9 cellular contexts compared by ENCODE assay signal in the genomic region with DNA sequence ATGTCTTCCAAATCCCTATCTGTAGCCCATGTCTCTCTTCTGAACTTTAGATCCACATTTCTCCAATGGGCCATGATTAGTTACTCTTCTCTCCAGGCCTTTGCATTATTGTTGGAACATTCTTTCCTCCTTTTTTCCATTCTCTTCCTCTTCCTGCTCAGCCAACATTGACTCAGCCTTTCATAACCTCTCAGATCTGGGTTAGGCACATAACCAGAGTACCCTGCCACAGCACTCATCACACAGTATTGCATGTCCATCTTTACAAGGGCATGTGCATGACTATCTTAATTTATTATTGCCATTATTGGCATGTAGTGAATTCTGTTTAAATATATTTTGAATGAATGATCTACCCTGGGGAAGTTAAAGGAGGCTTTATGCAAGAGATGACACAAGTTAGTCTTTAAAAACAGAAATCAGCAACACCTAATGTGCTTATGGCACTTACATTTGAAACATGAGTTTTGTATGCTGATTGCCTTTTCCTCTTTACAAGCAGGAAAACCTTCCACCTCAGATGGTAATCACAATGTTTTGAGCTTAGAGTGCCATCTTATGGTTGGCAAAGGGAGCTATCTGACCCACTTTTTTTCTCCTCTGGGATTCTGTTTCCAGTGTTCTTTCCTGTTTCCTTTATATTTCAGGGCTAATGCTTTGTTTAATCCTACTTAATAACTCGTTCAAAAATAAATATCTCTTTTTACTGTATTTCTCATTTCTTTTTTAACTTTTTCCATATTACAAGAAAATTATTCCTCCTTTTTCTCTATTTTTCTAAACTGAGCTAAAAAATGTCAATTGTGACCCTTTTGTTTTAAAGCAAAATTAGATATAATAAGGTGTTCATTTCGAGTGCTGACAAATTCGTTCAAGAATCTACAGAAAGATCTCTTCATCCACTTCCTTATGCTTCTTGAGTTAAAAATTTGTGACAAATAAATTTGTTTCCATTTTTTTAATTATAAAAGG.
A peak's percentile ranks its signal among the peaks of the same experiment; 100 is the strongest.
DNase-seq lines count a peak whose midpoint lies in the region; ATAC-seq and TF ChIP-seq lines count a peak whose summit lies in the region.
"Had no signal": no experiment of that assay in that cellular context is flagged by ENCODE, and none has a peak within 500 bp of the region (broad histone marks: within the 10 kb centered on the region; RNA-seq: fewer than 3 reads in every experiment).

No MANE protein-coding gene starts in this region.

- DNase-seq in natural killer cell = no peak
- no peak for DNase-seq in natural killer cell treated with Interleukin-12 subunit alpha and Interleukin-12 subunit beta and Interleukin-15 and Interleukin-18, amount 100 ng/mL, for 72 hours (ENCODE audit: low spot score)
- peak; percentile 2 for DNase-seq in NCI-H2196 treated with DMSO at 0.1 percent for 48 hours (lab: John Stamatoyannopoulos, UW; ENCODE audit: unreplicated experiment)
- DNase-seq in breast epithelium (ENCODE audit: low spot score in 2 of 2) = no peak
- no peak for DNase-seq in right lobe of liver
- DNase-seq in T-cell = no peak
- no peak for DNase-seq in GDM1 (lab: John Stamatoyannopoulos, UW)

- H3K27me3 ChIP-seq in breast epithelium (no peaks in the 10 kb centered on the region), right lobe of liver (no peaks in the 10 kb centered on the region)

- no peak overlapping the region for H3K4me3 ChIP-seq in breast epithelium
- H3K4me3 ChIP-seq in right lobe of liver = no peak overlapping the region

- H3K36me3 Mint-ChIP-seq in natural killer cell (peaks cover 5% of the 10 kb centered on the region), T-cell (peaks cover 19% of the 10 kb centered on the region)
- peaks cover 4% of the 10 kb centered on the region for H3K36me3 Mint-ChIP-seq in natural killer cell treated with Interleukin-12 subunit alpha and Interleukin-12 subunit beta and Interleukin-15 and Interleukin-18, amount 100 ng/mL, for 72 hours

- H3K27ac Mint-ChIP-seq in natural killer cell (no peak overlapping the region), T-cell (no peak overlapping the region)
- H3K27ac Mint-ChIP-seq in natural killer cell treated with Interleukin-12 subunit alpha and Interleukin-12 subunit beta and Interleukin-15 and Interleukin-18, amount 100 ng/mL, for 72 hours = no peak overlapping the region
- H3K27ac Mint-ChIP-seq: activated naive CD8-positive, alpha-beta T cell had no signal

- H3K4me1 Mint-ChIP-seq in natural killer cell (no peaks in the 10 kb centered on the region), T-cell (no peaks in the 10 kb centered on the region)
- no peaks in the 10 kb centered on the region for H3K4me1 Mint-ChIP-seq in natural killer cell treated with Interleukin-12 subunit alpha and Interleukin-12 subunit beta and Interleukin-15 and Interleukin-18, amount 100 ng/mL, for 72 hours (ENCODE audit: low read depth in 2 of 2)

- intact Hi-C loops in natural killer cell (cut with micrococcal nuclease) = loop anchor here (2.0 to 10.0 kb wide), 2 partner anchors 228 to 1088 kb away; partner anchors contain the start of gene CHD9
- intact Hi-C loops in breast epithelium (cut with DNase I; ENCODE audit: low total_unique reads) = no loop called here
- intact Hi-C loops in right lobe of liver (cut with DNase I) = no loop called here

- TF ChIP-seq POLR2A in breast epithelium (IDR thresholded peaks at IDR 0.05) (no peak), right lobe of liver (IDR thresholded peaks at IDR 0.05) (no peak)

- H3K36me3 ChIP-seq in breast epithelium = no peaks in the 10 kb centered on the region
- H3K36me3 ChIP-seq in right lobe of liver = peaks cover 0 to 36% (median 16%) of the 10 kb centered on the region in 4 donors

- POLR2A ChIA-PET in T-cell (lab: Charles Lee) = no interaction called here

- H3K4me3 Mint-ChIP-seq in natural killer cell (no peak overlapping the region), T-cell (no peak overlapping the region)
- H3K4me3 Mint-ChIP-seq in natural killer cell treated with Interleukin-12 subunit alpha and Interleukin-12 subunit beta and Interleukin-15 and Interleukin-18, amount 100 ng/mL, for 72 hours = no peak overlapping the region
- H3K4me3 Mint-ChIP-seq: activated naive CD8-positive, alpha-beta T cell had no signal

- ATAC-seq in natural killer cell = no peak
- ATAC-seq in natural killer cell treated with Interleukin-12 subunit alpha and Interleukin-12 subunit beta and Interleukin-15 and Interleukin-18, amount 100 ng/mL, for 72 hours = no peak
- ATAC-seq in right lobe of liver = peak; percentile 73 to 84 (median 78)
- ATAC-seq in T-cell (replicated peaks in 1 of 4) = no peak
- no peak for ATAC-seq in GM21619 (IDR thresholded peaks at IDR 0.05; ENCODE audit: unreplicated experiment)

- H3K27me3 Mint-ChIP-seq in natural killer cell (ENCODE audit: low read depth in 2 of 2) = no peaks in the 10 kb centered on the region
- no peaks in the 10 kb centered on the region for H3K27me3 Mint-ChIP-seq in natural killer cell treated with Interleukin-12 subunit alpha and Interleukin-12 subunit beta and Interleukin-15 and Interleukin-18, amount 100 ng/mL, for 72 hours
- H3K27me3 Mint-ChIP-seq in T-cell = no peaks in the 10 kb centered on the region
- H3K27me3 Mint-ChIP-seq: activated naive CD8-positive, alpha-beta T cell had no signal

- peak; percentile 18 for TF ChIP-seq CTCF in natural killer cell (IDR thresholded peaks at IDR 0.05)
- peak in 2 of 3 donors; percentile 23 to 56 for TF ChIP-seq CTCF in breast epithelium (IDR thresholded peaks at IDR 0.05)
- TF ChIP-seq CTCF in right lobe of liver (IDR thresholded peaks at IDR 0.05) = peak; percentile 44 to 57 (median 55)

- 53% methylated on average over 3 of the region's 3 CpGs for WGBS in right lobe of liver (ENCODE audit: insufficient coverage, low coverage, low lambda C conversion rate, missing lambda C conversion rate)

- H3K4me1 ChIP-seq in breast epithelium (no peaks in the 10 kb centered on the region), right lobe of liver (peaks cover 0 to 8% (median 2%) of the 10 kb centered on the region in 4 donors)

- CTCF ChIA-PET in T-cell (lab: Charles Lee) = interaction anchor here in 1 of 2 donors (0.6 to 1.6 kb wide), 8 partner anchors 10 to 1091 kb away, joined by 3 to 13 read pairs (median 4); partner anchors contain the start of genes CHD9 and CHD9NB

- no peaks in the 10 kb centered on the region for H3K9me3 Mint-ChIP-seq in natural killer cell
- no peaks in the 10 kb centered on the region for H3K9me3 Mint-ChIP-seq in natural killer cell treated with Interleukin-12 subunit alpha and Interleukin-12 subunit beta and Interleukin-15 and Interleukin-18, amount 100 ng/mL, for 72 hours
- H3K9me3 Mint-ChIP-seq in T-cell = no peaks in the 10 kb centered on the region

- no peak overlapping the region for H3K27ac ChIP-seq in breast epithelium
- H3K27ac ChIP-seq in right lobe of liver = no peak overlapping the region

- H3K9me3 ChIP-seq in breast epithelium (no peaks in the 10 kb centered on the region), right lobe of liver (no peaks in the 10 kb centered on the region)

Comparison
In these comparisons a context has a peak if more than half of its experiments do, and no peak if none do; other contexts are left out.
1. ATAC-seq: peak in right lobe of liver (4 of 4); none in natural killer cell (0 of 3), natural killer cell treated with Interleukin-12 subunit alpha and Interleukin-12 subunit beta and Interleukin-15 and Interleukin-18, amount 100 ng/mL, for 72 hours (0 of 2), T-cell (0 of 4) and GM21619 (single experiment).
2. Peak in every context shown above with its lines, with median percentiles within 50 percentile points of each other: CTCF ChIP-seq.